In the genomic region with DNA sequence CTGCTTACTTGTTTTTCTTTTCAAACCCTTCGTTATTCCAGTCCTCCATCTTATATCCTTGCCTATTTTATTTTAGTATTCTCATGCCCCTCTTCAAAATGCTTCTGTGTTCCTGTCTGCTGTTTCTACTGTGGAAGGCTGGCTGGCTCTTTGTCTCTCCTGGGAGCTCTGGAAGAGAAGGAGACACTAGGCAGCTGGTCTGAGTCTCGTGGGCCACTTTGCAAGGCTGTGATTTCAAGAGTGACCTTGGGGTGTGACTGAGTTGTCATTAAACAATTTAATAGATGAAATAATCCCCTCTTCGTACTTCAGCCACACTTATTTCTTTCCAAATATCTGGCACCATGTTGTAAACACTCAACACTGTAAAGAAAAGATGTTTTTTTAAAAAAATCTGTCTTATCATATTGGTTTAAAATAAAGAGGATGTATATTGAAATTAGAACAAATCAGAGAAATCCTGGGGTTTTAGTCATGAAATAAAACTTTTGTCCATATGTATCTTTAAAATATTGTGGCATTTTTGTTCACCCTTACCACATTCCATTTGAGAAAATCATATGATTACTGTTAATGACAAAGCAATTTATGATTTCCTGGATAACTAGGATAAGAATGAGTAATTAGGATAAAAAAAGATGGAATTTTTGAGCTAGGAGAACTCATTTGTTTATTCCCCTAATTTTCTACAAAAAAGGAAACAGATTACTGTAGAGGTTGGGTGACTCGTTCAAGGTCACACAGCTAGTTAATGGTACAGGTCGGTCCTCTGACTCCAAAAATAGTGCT, we compare ENCODE assay signal across 20 cellular contexts.
DNase-seq lines count a peak whose midpoint lies in the region; ATAC-seq, FAIRE-seq and TF ChIP-seq lines count a peak whose summit lies in the region.
"Had no signal": no experiment of that assay in that cellular context is flagged by ENCODE, and none has a peak within 500 bp of the region (broad histone marks: within the 10 kb centered on the region; RNA-seq: fewer than 3 reads in every experiment).

No MANE protein-coding gene starts in this region.

- H3K4me3 Mint-ChIP-seq in MCF 10A (ENCODE audit: unreplicated experiment), result no peak overlapping the region
- peak overlapping the region; percentile 5 for H3K4me3 Mint-ChIP-seq in glutamatergic neuron (ENCODE audit: unreplicated experiment)
- H3K4me3 Mint-ChIP-seq in activated naive CD8-positive, alpha-beta T cell treated with anti-CD3 and anti-CD28 coated beads, Interleukin-2, amount 50 U/mL, for 24 hours, result no peak overlapping the region
- no peak overlapping the region for H3K4me3 Mint-ChIP-seq in CD8-positive, alpha-beta memory T cell
- H3K4me3 Mint-ChIP-seq: GM23338, memory B cell had no signal

- no peaks in the 10 kb centered on the region for H3K9me3 ChIP-seq in breast epithelium
- no peaks in the 10 kb centered on the region for H3K9me3 ChIP-seq in CD8-positive, alpha-beta memory T cell (ENCODE audit: low read length)
- H3K9me3 ChIP-seq: neutrophil, vagina had no signal

- BruUV-seq in MCF 10A (replicated peaks; lab: Mats Ljungman, UMichigan), result no TSS peak

- no peak for FAIRE-seq in GM19239 (lab: Jason Lieb, UNC)
- FAIRE-seq: endometrium had no signal

- no peaks in the 10 kb centered on the region for H3K36me3 Mint-ChIP-seq in MCF 10A (ENCODE audit: insufficient read depth, unreplicated experiment)
- H3K36me3 Mint-ChIP-seq in glutamatergic neuron (ENCODE audit: unreplicated experiment), result no peaks in the 10 kb centered on the region
- no peaks in the 10 kb centered on the region for H3K36me3 Mint-ChIP-seq in activated naive CD8-positive, alpha-beta T cell treated with anti-CD3 and anti-CD28 coated beads, Interleukin-2, amount 50 U/mL, for 24 hours (ENCODE audit: low read depth)
- H3K36me3 Mint-ChIP-seq in CD8-positive, alpha-beta memory T cell, result no peaks in the 10 kb centered on the region

- H3K27ac ChIP-seq in breast epithelium, result no peak overlapping the region
- no peak overlapping the region for H3K27ac ChIP-seq in CD8-positive, alpha-beta memory T cell (ENCODE audit: low read depth, low read length)
- H3K27ac ChIP-seq: neutrophil, vagina, WERI-Rb-1 had no signal

- CTCF ChIA-PET in MCF 10A (lab: Yijun Ruan, JAX), result interaction anchor here (0.6 to 1.5 kb wide), 2 partner anchors 9 to 11 kb away, joined by 5 to 6 read pairs; no protein-coding TSS in a partner anchor
- CTCF ChIA-PET in CD8-positive, alpha-beta memory T cell (lab: Charles Lee), result no interaction called here

- H3K27ac Mint-ChIP-seq in MCF 10A (ENCODE audit: low read depth, unreplicated experiment) (peak overlapping the region; percentile 0), glutamatergic neuron (ENCODE audit: unreplicated experiment) (peak overlapping the region; percentile 36)
- H3K27ac Mint-ChIP-seq in activated naive CD8-positive, alpha-beta T cell treated with anti-CD3 and anti-CD28 coated beads, Interleukin-2, amount 50 U/mL, for 24 hours, result no peak overlapping the region
- no peak overlapping the region for H3K27ac Mint-ChIP-seq in CD8-positive, alpha-beta memory T cell
- H3K27ac Mint-ChIP-seq: GM23338, memory B cell had no signal

- intact Hi-C loops in MCF 10A (cut with micrococcal nuclease) (no loop called here), breast epithelium (cut with DNase I; ENCODE audit: low total_unique reads) (loop anchor here (10.0 kb wide), 1 partner anchor 1421 kb away; no protein-coding TSS in a partner anchor)

- H3K4me1 ChIP-seq in breast epithelium, result no peaks in the 10 kb centered on the region
- no peaks in the 10 kb centered on the region for H3K4me1 ChIP-seq in CD8-positive, alpha-beta memory T cell (ENCODE audit: insufficient read depth, low read length)
- H3K4me1 ChIP-seq: vagina had no signal

- TF ChIP-seq CTCF in MCF 10A (IDR thresholded peaks at IDR 0.05; ENCODE audit: unreplicated experiment) (no peak), breast epithelium (IDR thresholded peaks at IDR 0.05) (no peak), WI38 (IDR thresholded peaks at IDR 0.05; ENCODE audit: low read depth, low read length) (no peak), glutamatergic neuron (IDR thresholded peaks at IDR 0.05; ENCODE audit: partially characterized antibody, unreplicated experiment) (no peak)

- H3K27me3 ChIP-seq in breast epithelium, result no peaks in the 10 kb centered on the region
- no peaks in the 10 kb centered on the region for H3K27me3 ChIP-seq in CD8-positive, alpha-beta memory T cell (ENCODE audit: insufficient read depth, low read length, poor library complexity, severe bottlenecking)
- H3K27me3 ChIP-seq: neutrophil, vagina had no signal

- no peak for ATAC-seq in activated naive CD8-positive, alpha-beta T cell treated with anti-CD3 and anti-CD28 coated beads, Interleukin-2, amount 50 U/mL, for 24 hours
- ATAC-seq: GM23338, PC-3 had no signal

- H3K9me3 Mint-ChIP-seq in MCF 10A (ENCODE audit: unreplicated experiment) (no peaks in the 10 kb centered on the region), glutamatergic neuron (ENCODE audit: unreplicated experiment) (peaks cover 3% of the 10 kb centered on the region)
- H3K9me3 Mint-ChIP-seq in activated naive CD8-positive, alpha-beta T cell treated with anti-CD3 and anti-CD28 coated beads, Interleukin-2, amount 50 U/mL, for 24 hours, result no peaks in the 10 kb centered on the region
- peaks cover 0 to 5% (median 0%) of the 10 kb centered on the region in 5 donors for H3K9me3 Mint-ChIP-seq in CD8-positive, alpha-beta memory T cell
- H3K9me3 Mint-ChIP-seq: GM23338, memory B cell had no signal

- TF ChIP-seq POLR2A in breast epithelium (IDR thresholded peaks at IDR 0.05), result no peak

- no peaks in the 10 kb centered on the region for H3K36me3 ChIP-seq in breast epithelium
- H3K36me3 ChIP-seq in CD8-positive, alpha-beta memory T cell (ENCODE audit: insufficient read depth, low read length), result no peaks in the 10 kb centered on the region
- H3K36me3 ChIP-seq: neutrophil, vagina, WERI-Rb-1 had no signal

- DNase-seq in MCF 10A (ENCODE audit: unreplicated experiment) (no peak), breast epithelium (ENCODE audit: low spot score in 2 of 2) (no peak), glutamatergic neuron (peak; percentile 40), stromal cell of bone marrow (ENCODE audit: low read depth) (peak; percentile 16), GM19239 (ENCODE audit: insufficient read length, low spot score) (no peak)
- no peak for DNase-seq in activated naive CD8-positive, alpha-beta T cell treated with anti-CD3 and anti-CD28 coated beads, Interleukin-2, amount 50 U/mL, for 24 hours
- no peak for DNase-seq in CD8-positive, alpha-beta memory T cell
- DNase-seq: activated naive CD4-positive, alpha-beta T cell treated with Interleukin-2 at 50 U/mL for 16 hours; KBM-7; NCI-H1417 treated with DMSO at 0.1 percent for 48 hours; NCI-H446 treated with DMSO at 0.1 percent for 48 hours; PC-3; stimulated activated naive CD4-positive, alpha-beta T cell treated with Interleukin-2 at 50 U/mL for 16 hours; WERI-Rb-1 had no signal

- H3K4me3 ChIP-seq in breast epithelium (no peak overlapping the region), WI38 (ENCODE audit: low read depth, low read length) (peak overlapping the region; percentile 22; the same call in 1 of the 2 replicates)
- no peak overlapping the region for H3K4me3 ChIP-seq in CD8-positive, alpha-beta memory T cell (ENCODE audit: low read length)
- H3K4me3 ChIP-seq: GM23338, vagina had no signal

- POLR2A ChIA-PET in MCF 10A (lab: Yijun Ruan, JAX), result no interaction called here
- POLR2A ChIA-PET in CD8-positive, alpha-beta memory T cell (lab: Charles Lee), result no interaction called here

- H3K27me3 Mint-ChIP-seq in MCF 10A (ENCODE audit: insufficient read depth, unreplicated experiment) (no peaks in the 10 kb centered on the region), glutamatergic neuron (ENCODE audit: unreplicated experiment) (no peaks in the 10 kb centered on the region)
- H3K27me3 Mint-ChIP-seq in activated naive CD8-positive, alpha-beta T cell treated with anti-CD3 and anti-CD28 coated beads, Interleukin-2, amount 50 U/mL, for 24 hours, result peaks cover 3% of the 10 kb centered on the region
- H3K27me3 Mint-ChIP-seq in CD8-positive, alpha-beta memory T cell, result no peaks in the 10 kb centered on the region
- H3K27me3 Mint-ChIP-seq: memory B cell had no signal

- H3K4me1 Mint-ChIP-seq in MCF 10A (ENCODE audit: insufficient read depth, unreplicated experiment) (peaks cover 13% of the 10 kb centered on the region), glutamatergic neuron (ENCODE audit: low read depth, unreplicated experiment) (peaks cover 22% of the 10 kb centered on the region)
- no peaks in the 10 kb centered on the region for H3K4me1 Mint-ChIP-seq in activated naive CD8-positive, alpha-beta T cell treated with anti-CD3 and anti-CD28 coated beads, Interleukin-2, amount 50 U/mL, for 24 hours
- H3K4me1 Mint-ChIP-seq in CD8-positive, alpha-beta memory T cell, result no peaks in the 10 kb centered on the region
- H3K4me1 Mint-ChIP-seq: GM23338 had no signal

Comparison
In these comparisons a context has a peak if more than half of its experiments do, and no peak if none do; other contexts are left out.
1. DNase-seq: peak in glutamatergic neuron (single experiment) and stromal cell of bone marrow (single experiment); none in MCF 10A (single experiment), breast epithelium (0 of 2), GM19239 (single experiment), activated naive CD8-positive, alpha-beta T cell treated with anti-CD3 and anti-CD28 coated beads, Interleukin-2, amount 50 U/mL, for 24 hours (single experiment) and CD8-positive, alpha-beta memory T cell (0 of 5).
2. H3K27ac Mint-ChIP-seq: peak in MCF 10A (single experiment) and glutamatergic neuron (single experiment); none in activated naive CD8-positive, alpha-beta T cell treated with anti-CD3 and anti-CD28 coated beads, Interleukin-2, amount 50 U/mL, for 24 hours (single experiment) and CD8-positive, alpha-beta memory T cell (0 of 8).